ENCODE assay signal across 38 cellular contexts in genomic region chr11:11208994-11209393, GRCh38.
"Had no signal": no experiment of that assay in that cellular context is flagged by ENCODE, and none has a peak within 500 bp of the region (broad histone marks: within the 10 kb centered on the region; RNA-seq: fewer than 3 reads in every experiment).

No MANE protein-coding gene starts in this region.

- H3K4me1 Mint-ChIP-seq: activated naive CD4-positive, alpha-beta T cell treated with anti-CD3 and anti-CD28 coated beads, Interleukin-2, amount 10 ng/mL, durations not matched to agents 7 days and 5 days; activated naive CD4-positive, alpha-beta T cell treated with anti-CD3 and anti-CD28 coated beads, Interleukin-2, amount 50 U/mL, for 24 hours; activated naive CD8-positive, alpha-beta T cell treated with anti-CD3 and anti-CD28 coated beads for 36 hours; activated naive CD8-positive, alpha-beta T cell treated with anti-CD3 and anti-CD28 coated beads, Interleukin-2, amount 10 ng/mL, durations not matched to agents 7 days and 5 days; activated naive CD8-positive, alpha-beta T cell treated with anti-CD3 and anti-CD28 coated beads, Interleukin-2, amount 50 U/mL, for 24 hours; activated T-helper 17 cell treated with anti-CD3 and anti-CD28 coated beads, Interleukin-2, amount 50 U/mL, for 72 hours; central memory CD8-positive, alpha-beta T cell had no signal

- H3K9me3 ChIP-seq: adrenal gland, ascending aorta, body of pancreas, breast epithelium had no signal

- DNase-seq: activated effector memory CD4-positive, alpha-beta T cell treated with anti-CD3 and anti-CD28 coated beads, Interleukin-2, amount 50 U/mL, for 16 hours; activated effector memory CD4-positive, alpha-beta T cell treated with Interleukin-2 at 50 U/mL for 16 hours; activated gamma-delta T cell; activated gamma-delta T cell treated with Interleukin-2 at 50 U/mL for 16 hours; activated naive CD4-positive, alpha-beta T cell; activated naive CD4-positive, alpha-beta T cell treated with anti-CD3 and anti-CD28 coated beads for 36 hours; activated naive CD4-positive, alpha-beta T cell treated with anti-CD3 and anti-CD28 coated beads, Interleukin-2, amount 10 ng/mL, durations not matched to agents 7 days and 5 days; activated naive CD4-positive, alpha-beta T cell treated with anti-CD3 and anti-CD28 coated beads, Interleukin-2, amount 50 U/mL, for 16 hours; activated naive CD4-positive, alpha-beta T cell treated with Interleukin-2 at 50 U/mL for 16 hours; activated naive CD8-positive, alpha-beta T cell treated with anti-CD3 and anti-CD28 coated beads for 36 hours; activated naive CD8-positive, alpha-beta T cell treated with anti-CD3 and anti-CD28 coated beads, Interleukin-2, amount 10 ng/mL, durations not matched to agents 7 days and 5 days; activated naive CD8-positive, alpha-beta T cell treated with anti-CD3 and anti-CD28 coated beads, Interleukin-2, amount 50 U/mL, for 24 hours; activated T-cell treated with anti-CD3 and anti-CD28 coated beads for 4 hours; activated T-cell treated with anti-CD3 and anti-CD28 coated beads, Interleukin-2, amount 50 U/mL, for 1 hour; activated T-cell treated with anti-CD3 and anti-CD28 coated beads, Interleukin-2, amount 50 U/mL, for 24 hours; activated T-cell treated with anti-CD3 and anti-CD28 coated beads, Interleukin-2, amount 50 U/mL, for 4 hours; activated T-cell treated with anti-CD3 and anti-CD28 coated beads, Interleukin-2, amount 50 U/mL, for 48 hours; activated T-cell treated with anti-CD3 and anti-CD28 coated beads, Interleukin-2, amount 50 U/mL, for 72 hours; adrenal gland; amniotic stem cell; anterior cingulate cortex; aorta; body of pancreas; brain microvascular endothelial cell; caudate nucleus; central memory CD4-positive, alpha-beta T cell; cerebellar nuclear complex had no signal

- H3K4me3 ChIP-seq: adrenal gland, ascending aorta, body of pancreas, breast epithelium, cardiac muscle cell had no signal

- H3K4me1 ChIP-seq: adrenal gland, body of pancreas had no signal

- H3K27ac ChIP-seq: adrenal gland, ascending aorta, body of pancreas, brain microvascular endothelial cell, breast epithelium, cardiac muscle cell had no signal

- H3K27me3 ChIP-seq: adrenal gland, ascending aorta, body of pancreas, brain microvascular endothelial cell, breast epithelium, cardiac muscle cell had no signal

- H3K4me3 Mint-ChIP-seq: activated naive CD4-positive, alpha-beta T cell treated with anti-CD3 and anti-CD28 coated beads for 36 hours; activated naive CD4-positive, alpha-beta T cell treated with anti-CD3 and anti-CD28 coated beads, Interleukin-2, amount 10 ng/mL, durations not matched to agents 7 days and 5 days; activated naive CD4-positive, alpha-beta T cell treated with anti-CD3 and anti-CD28 coated beads, Interleukin-2, amount 50 U/mL, for 24 hours; activated naive CD8-positive, alpha-beta T cell; activated naive CD8-positive, alpha-beta T cell treated with anti-CD3 and anti-CD28 coated beads for 36 hours; activated naive CD8-positive, alpha-beta T cell treated with anti-CD3 and anti-CD28 coated beads, Interleukin-2, amount 10 ng/mL, durations not matched to agents 7 days and 5 days; activated naive CD8-positive, alpha-beta T cell treated with anti-CD3 and anti-CD28 coated beads, Interleukin-2, amount 50 U/mL, for 24 hours; activated T-cell treated with anti-CD3 and anti-CD28 coated beads, Interleukin-2, amount 50 U/mL, for 24 hours; activated T-cell treated with anti-CD3 and anti-CD28 coated beads, Interleukin-2, amount 50 U/mL, for 4 hours; activated T-cell treated with anti-CD3 and anti-CD28 coated beads, Interleukin-2, amount 50 U/mL, for 72 hours; activated T-helper 1 cell treated with anti-CD3 and anti-CD28 coated beads, Interleukin-12 subunit alpha, Interleukin-12 subunit beta, Interleukin-2, Interleukin-4 antibody, amounts not matched to agents 30 ng/mL and 10 ng/mL and 1 ng/mL, durations not matched to agents 14 hours and 24 hours and 36 hours; activated T-helper 17 cell treated with anti-CD3 and anti-CD28 coated beads, Interleukin-2, amount 50 U/mL, for 72 hours; brain; central memory CD8-positive, alpha-beta T cell had no signal

- H3K27ac Mint-ChIP-seq: activated naive CD4-positive, alpha-beta T cell treated with anti-CD3 and anti-CD28 coated beads for 36 hours; activated naive CD4-positive, alpha-beta T cell treated with anti-CD3 and anti-CD28 coated beads, Interleukin-2, amount 10 ng/mL, durations not matched to agents 7 days and 5 days; activated naive CD4-positive, alpha-beta T cell treated with anti-CD3 and anti-CD28 coated beads, Interleukin-2, amount 50 U/mL, for 24 hours; activated naive CD4-positive, alpha-beta T cell treated with anti-CD3 and anti-CD28 coated beads, Interleukin-2, amount 50 U/mL, for 72 hours; activated naive CD8-positive, alpha-beta T cell; activated naive CD8-positive, alpha-beta T cell treated with anti-CD3 and anti-CD28 coated beads for 36 hours; activated naive CD8-positive, alpha-beta T cell treated with anti-CD3 and anti-CD28 coated beads, Interleukin-2, amount 10 ng/mL, durations not matched to agents 7 days and 5 days; activated naive CD8-positive, alpha-beta T cell treated with anti-CD3 and anti-CD28 coated beads, Interleukin-2, amount 50 U/mL, for 24 hours; activated T-cell treated with anti-CD3 and anti-CD28 coated beads, Interleukin-2, amount 50 U/mL, for 24 hours; activated T-cell treated with anti-CD3 and anti-CD28 coated beads, Interleukin-2, amount 50 U/mL, for 72 hours; activated T-helper 1 cell treated with anti-CD3 and anti-CD28 coated beads, Interleukin-12 subunit alpha, Interleukin-12 subunit beta, Interleukin-2, Interleukin-4 antibody, amounts not matched to agents 30 ng/mL and 10 ng/mL and 1 ng/mL, durations not matched to agents 14 hours and 24 hours and 36 hours; activated T-helper 17 cell treated with anti-CD3 and anti-CD28 coated beads, Interleukin-2, amount 50 U/mL, for 72 hours; activated T-helper 2 cell treated with anti-CD3 and anti-CD28 coated beads, Interferon-gamma antibody, Interleukin-2, Interleukin-4, amounts not matched to agents 10 μg/mL and 5 μg/mL and 100 μg/mL, durations not matched to agents 14 hours and 24 hours and 36 hours; brain had no signal

- H3K36me3 Mint-ChIP-seq: activated naive CD4-positive, alpha-beta T cell treated with anti-CD3 and anti-CD28 coated beads, Interleukin-2, amount 10 ng/mL, durations not matched to agents 7 days and 5 days; activated naive CD4-positive, alpha-beta T cell treated with anti-CD3 and anti-CD28 coated beads, Interleukin-2, amount 50 U/mL, for 24 hours; activated naive CD4-positive, alpha-beta T cell treated with anti-CD3 and anti-CD28 coated beads, Interleukin-2, amount 50 U/mL, for 72 hours; activated naive CD8-positive, alpha-beta T cell; activated naive CD8-positive, alpha-beta T cell treated with anti-CD3 and anti-CD28 coated beads for 36 hours; activated naive CD8-positive, alpha-beta T cell treated with anti-CD3 and anti-CD28 coated beads, Interleukin-2, amount 10 ng/mL, durations not matched to agents 7 days and 5 days; brain had no signal

- ATAC-seq: activated naive CD4-positive, alpha-beta T cell treated with anti-CD3 and anti-CD28 coated beads, Interleukin-2, amount 50 U/mL, for 72 hours; activated naive CD8-positive, alpha-beta T cell treated with anti-CD3 and anti-CD28 coated beads, Interleukin-2, amount 50 U/mL, for 24 hours; activated T-cell treated with anti-CD3 and anti-CD28 coated beads, Interleukin-2, amount 50 U/mL, for 4 hours; activated T-cell treated with anti-CD3 and anti-CD28 coated beads, Interleukin-2, amount 50 U/mL, for 72 hours; activated T-helper 17 cell treated with anti-CD3 and anti-CD28 coated beads, Interleukin-2, amount 50 U/mL, for 72 hours; body of pancreas had no signal

- H3K36me3 ChIP-seq: adrenal gland, ascending aorta, brain microvascular endothelial cell, breast epithelium, cardiac muscle cell had no signal

- H3K9me3 Mint-ChIP-seq: activated naive CD4-positive, alpha-beta T cell treated with anti-CD3 and anti-CD28 coated beads for 36 hours; activated naive CD4-positive, alpha-beta T cell treated with anti-CD3 and anti-CD28 coated beads, Interleukin-2, amount 10 ng/mL, durations not matched to agents 7 days and 5 days; activated naive CD4-positive, alpha-beta T cell treated with anti-CD3 and anti-CD28 coated beads, Interleukin-2, amount 50 U/mL, for 24 hours; activated naive CD8-positive, alpha-beta T cell treated with anti-CD3 and anti-CD28 coated beads for 36 hours; activated naive CD8-positive, alpha-beta T cell treated with anti-CD3 and anti-CD28 coated beads, Interleukin-2, amount 10 ng/mL, durations not matched to agents 7 days and 5 days; activated T-cell treated with anti-CD3 and anti-CD28 coated beads, Interleukin-2, amount 50 U/mL, for 24 hours; activated T-helper 1 cell treated with anti-CD3 and anti-CD28 coated beads, Interleukin-12 subunit alpha, Interleukin-12 subunit beta, Interleukin-2, Interleukin-4 antibody, amounts not matched to agents 30 ng/mL and 10 ng/mL and 1 ng/mL, durations not matched to agents 14 hours and 24 hours and 36 hours; activated T-helper 17 cell treated with anti-CD3 and anti-CD28 coated beads, Interleukin-2, amount 50 U/mL, for 72 hours; central memory CD8-positive, alpha-beta T cell had no signal
